ENCODE assay signal across 10 cellular contexts in the genomic region with DNA sequence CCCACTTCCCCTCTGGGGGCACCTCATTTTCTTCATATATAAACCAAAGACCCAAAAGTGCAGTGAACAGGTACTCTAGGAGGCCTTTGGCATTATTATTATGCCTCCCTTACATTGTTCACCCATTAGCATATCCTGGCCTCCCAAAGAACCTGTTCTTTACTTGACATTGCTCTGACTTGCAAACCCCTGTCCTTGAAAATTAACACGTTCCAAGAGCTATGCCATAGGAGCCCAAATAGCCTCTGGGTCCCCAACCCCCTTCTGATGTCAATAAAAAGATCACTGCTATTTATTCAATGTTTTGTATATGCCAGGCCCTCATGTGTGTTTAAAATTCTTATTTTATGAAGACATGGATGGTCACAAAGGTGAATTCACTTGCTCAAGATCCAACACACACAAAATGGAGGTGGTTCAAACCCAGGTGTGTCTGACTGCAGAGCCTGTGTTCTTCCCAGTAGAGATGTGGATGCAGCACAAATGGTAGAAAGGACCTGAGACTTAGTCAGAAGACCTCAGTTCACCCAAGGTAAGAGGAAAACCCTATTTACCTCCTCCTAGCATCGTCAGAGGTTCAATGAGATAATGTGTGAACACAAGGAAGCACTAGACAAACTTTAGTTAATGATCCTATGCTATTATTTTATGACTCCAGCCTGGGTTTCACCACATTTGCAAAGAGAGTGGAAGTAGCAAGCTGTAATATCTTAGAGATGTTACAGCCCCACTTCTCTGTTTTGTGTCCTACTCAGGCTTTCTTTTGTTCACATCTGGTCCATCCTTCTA. TPM values are rescaled to one million over a fixed set of nuclear protein-coding genes. Genes with fewer than 3 reads are reported as not detected.
A peak's percentile ranks its signal among the peaks of the same experiment; 100 is the strongest.
DNase-seq lines count a peak whose midpoint lies in the region; ATAC-seq and TF ChIP-seq lines count a peak whose summit lies in the region.
"Had no signal": no experiment of that assay in that cellular context is flagged by ENCODE, and none has a peak within 500 bp of the region (broad histone marks: within the 10 kb centered on the region; RNA-seq: fewer than 3 reads in every experiment).

No MANE protein-coding gene starts in this region.

- peaks cover 70 to 77% (median 71%) of the 10 kb centered on the region in 3 donors for H3K4me1 Mint-ChIP-seq in CD8-positive, alpha-beta memory T cell
- peaks cover 9% of the 10 kb centered on the region for H3K4me1 Mint-ChIP-seq in neural progenitor cell

- peaks cover 48% of the 10 kb centered on the region for H3K79me2 ChIP-seq in neural progenitor cell (ENCODE audit: low read depth)

- no peaks in the 10 kb centered on the region for H3K9me3 Mint-ChIP-seq in CD8-positive, alpha-beta memory T cell
- H3K9me3 Mint-ChIP-seq in neural progenitor cell = no peaks in the 10 kb centered on the region

- CTCF ChIA-PET in CD8-positive, alpha-beta memory T cell (lab: Charles Lee) = interaction anchor here (1.9 to 4.5 kb wide), 4 partner anchors 8 to 37 kb away, joined by 5 to 29 read pairs (median 16); a partner anchor contains a TSS
- CTCF ChIA-PET in GM10248 (lab: Yijun Ruan, JAX) = interaction anchor here (0.6 to 4.5 kb wide), 11 partner anchors 11 to 122 kb away, joined by 3 to 46 read pairs (median 7); a partner anchor contains a TSS

- peak overlapping the region; percentile 6 for H3K27ac ChIP-seq in CD8-positive, alpha-beta memory T cell (ENCODE audit: low read depth, low read length)
- H3K27ac ChIP-seq in angular gyrus (ENCODE audit: low read depth, low read length) (peak overlapping the region; percentile 2), neural progenitor cell (peak overlapping the region; percentile 6)

- ATAC-seq in HG03064 (IDR thresholded peaks at IDR 0.05; ENCODE audit: low read depth, unreplicated experiment) (peak; percentile 1), HG03457 (IDR thresholded peaks at IDR 0.05; ENCODE audit: unreplicated experiment) (no peak)

- H2AFZ ChIP-seq in neural progenitor cell (replicated peaks) = no peak overlapping the region

- no peaks in the 10 kb centered on the region for H3K9me3 ChIP-seq in CD8-positive, alpha-beta memory T cell (ENCODE audit: low read length)
- H3K9me3 ChIP-seq in neural progenitor cell (ENCODE audit: low read depth) = no peaks in the 10 kb centered on the region

- H3F3A ChIP-seq in neural progenitor cell (ENCODE audit: low read depth) = peaks cover 22% of the 10 kb centered on the region

- H3K4me2 ChIP-seq in neural progenitor cell = peak overlapping the region; percentile 8

- H3K4me3 ChIP-seq in CD8-positive, alpha-beta memory T cell (ENCODE audit: low read length) = no peak overlapping the region
- no peak overlapping the region for H3K4me3 ChIP-seq in neural progenitor cell

- peaks cover 9% of the 10 kb centered on the region for H3K36me3 ChIP-seq in CD8-positive, alpha-beta memory T cell (ENCODE audit: insufficient read depth, low read length)
- H3K36me3 ChIP-seq in neural progenitor cell = no peaks in the 10 kb centered on the region

- TF ChIP-seq CTCF in neural progenitor cell (IDR thresholded peaks at IDR 0.05) = no peak
- no peak for TF ChIP-seq CTCF in GM10248 (IDR thresholded peaks at IDR 0.05; ENCODE audit: control extremely low read depth, extremely low read depth, low read depth, missing control alignments)

- POLR2A ChIA-PET in CD8-positive, alpha-beta memory T cell (lab: Charles Lee) = no interaction called here
- POLR2A ChIA-PET in GM10248 (lab: Yijun Ruan, JAX) = interaction anchor here (1.3 kb wide), 1 partner anchor 37 kb away, joined by 4 read pairs; a partner anchor contains a TSS

- peak overlapping the region; percentile 61 to 98 (median 94) for H3K27ac Mint-ChIP-seq in CD8-positive, alpha-beta memory T cell
- peak overlapping the region; percentile 57 for H3K27ac Mint-ChIP-seq in neural progenitor cell

- peak overlapping the region in 2 of 7 donors; percentile 20 to 63 for H3K4me3 Mint-ChIP-seq in CD8-positive, alpha-beta memory T cell
- no peak overlapping the region for H3K4me3 Mint-ChIP-seq in neural progenitor cell

- no peak overlapping the region for H3K9ac ChIP-seq in neural progenitor cell

- H3K4me1 ChIP-seq in CD8-positive, alpha-beta memory T cell (ENCODE audit: insufficient read depth, low read length) = peaks cover 61% of the 10 kb centered on the region
- peaks cover 7% of the 10 kb centered on the region for H3K4me1 ChIP-seq in neural progenitor cell

- H3K27me3 Mint-ChIP-seq in CD8-positive, alpha-beta memory T cell = no peaks in the 10 kb centered on the region
- no peaks in the 10 kb centered on the region for H3K27me3 Mint-ChIP-seq in neural progenitor cell (ENCODE audit: insufficient read depth, low read depth)

- peaks cover 2 to 62% (median 19%) of the 10 kb centered on the region in 3 donors for H3K36me3 Mint-ChIP-seq in CD8-positive, alpha-beta memory T cell
- H3K36me3 Mint-ChIP-seq in neural progenitor cell = peaks cover 24% of the 10 kb centered on the region

- peaks cover 3% of the 10 kb centered on the region for H4K20me1 ChIP-seq in neural progenitor cell (ENCODE audit: low read depth)

- no peak for DNase-seq in CD8-positive, alpha-beta memory T cell
- DNase-seq in neural progenitor cell (ENCODE audit: low spot score) (no peak), GM10248 (ENCODE audit: extremely low spot score) (no peak), NCI-H2196 (lab: John Stamatoyannopoulos, UW; ENCODE audit: unreplicated experiment) (no peak), NCI-H1092 (lab: John Stamatoyannopoulos, UW) (no peak)
- DNase-seq: NCI-H774 had no signal

- H3K27me3 ChIP-seq in CD8-positive, alpha-beta memory T cell (ENCODE audit: insufficient read depth, low read length, poor library complexity, severe bottlenecking) = no peaks in the 10 kb centered on the region
- no peaks in the 10 kb centered on the region for H3K27me3 ChIP-seq in neural progenitor cell

RNA-seq across cellular contexts. Expression of a gene that starts 36.6 kb away (rescaled TPM):
- total RNA-seq in CD8-positive, alpha-beta memory T cell = 100 to 1,000 TPM; 328 TPM
- 32.1 TPM for polyA plus RNA-seq in CD8-positive, alpha-beta memory T cell
- total RNA-seq in neural progenitor cell (ENCODE audit: low replicate concordance) = 60.0 and 74.6 TPM in 2 replicates

RNA-seq across cellular contexts. Expression of a gene that starts 48.3 kb away (rescaled TPM):
- not detected for total RNA-seq in CD8-positive, alpha-beta memory T cell
- polyA plus RNA-seq in CD8-positive, alpha-beta memory T cell = not detected
- not detected in 2 replicates for total RNA-seq in neural progenitor cell (ENCODE audit: low replicate concordance)
- total RNA-seq: M059J had no signal

RNA-seq across cellular contexts. Expression of a gene that starts 53.0 kb away (rescaled TPM):
- total RNA-seq in CD8-positive, alpha-beta memory T cell = 10 to 100 TPM; 60.3 to 62.7 TPM
- 1.1 TPM for polyA plus RNA-seq in CD8-positive, alpha-beta memory T cell
- 226 and 278 TPM in 2 replicates for total RNA-seq in neural progenitor cell (ENCODE audit: low replicate concordance)
